In genomic region chr4:15963001-15963451, GRCh38 we compare ENCODE assay signal across 8 cellular contexts. TPM values are rescaled to one million over a fixed set of nuclear protein-coding genes. Genes with fewer than 3 reads are reported as not detected.
A peak's percentile ranks its signal among the peaks of the same experiment; 100 is the strongest.
DNase-seq lines count a peak whose midpoint lies in the region; ATAC-seq and TF ChIP-seq lines count a peak whose summit lies in the region.

Gene FGFBP2 (minus strand): TSS chr4:15963175. CDS start chr4:15963129, 46 bp downstream.

- peaks cover 3% of the 10 kb centered on the region for H3K9me3 ChIP-seq in T-helper 17 cell (ENCODE audit: control insufficient read depth, low read length, poor library complexity, severe bottlenecking)
- no peaks in the 10 kb centered on the region for H3K9me3 ChIP-seq in lower lobe of right lung

- ATAC-seq in GM18858 (IDR thresholded peaks at IDR 0.05; ENCODE audit: unreplicated experiment) (peak; percentile 29), T-helper 17 cell (peak; percentile 50), lower lobe of right lung (peak; percentile 76), HG03139 (IDR thresholded peaks at IDR 0.05; ENCODE audit: unreplicated experiment) (no peak)

- no peak within 1 kb of the TSS for H3K4me3 ChIP-seq in lower lobe of right lung

- H3K27ac ChIP-seq in lower lobe of right lung: no peak within 1 kb of the TSS

- H3K4me3 Mint-ChIP-seq in T-helper 17 cell (no peak within 1 kb of the TSS), brain (no peak within 1 kb of the TSS)

- H3K27ac Mint-ChIP-seq in T-helper 17 cell (no peak within 1 kb of the TSS), brain (peak within 1 kb of the TSS in 1 of 5 experiments; percentile 66)

- H3K27me3 ChIP-seq in lower lobe of right lung (ENCODE audit: low read depth): no peaks in the 10 kb centered on the region

- TF ChIP-seq CTCF in brain (conservative IDR thresholded peaks at IDR 0.05) (peak; percentile 35 to 64), lower lobe of right lung (IDR thresholded peaks at IDR 0.05) (peak; percentile 41)

- H3K4me1 ChIP-seq in lower lobe of right lung: no peaks in the 10 kb centered on the region

- peaks cover 38% of the 10 kb centered on the region for H3K27me3 Mint-ChIP-seq in T-helper 17 cell
- peaks cover 3% of the 10 kb centered on the region for H3K27me3 Mint-ChIP-seq in brain

- H3K4me1 Mint-ChIP-seq in T-helper 17 cell (no peaks in the 10 kb centered on the region), brain (peaks cover 7% of the 10 kb centered on the region)

- peaks cover 2% of the 10 kb centered on the region for H3K36me3 Mint-ChIP-seq in T-helper 17 cell (ENCODE audit: low read depth)
- peaks cover 11% of the 10 kb centered on the region for H3K36me3 Mint-ChIP-seq in brain

- no peaks in the 10 kb centered on the region for H3K36me3 ChIP-seq in lower lobe of right lung

- H3K9me3 Mint-ChIP-seq in brain: peaks cover 0 to 9% (median 5%) of the 10 kb centered on the region in 5 experiments

- intact Hi-C loops in lower lobe of right lung (cut with DNase I): no loop called here

- DNase-seq in AG20443 (ENCODE audit: low spot score): peak; percentile 74
- peak; percentile 47 for DNase-seq in HPDE6-E6E7 (ENCODE audit: extremely low spot score)
- no peak for DNase-seq in T-helper 17 cell
- DNase-seq in lower lobe of right lung: peak; percentile 59
- peak; percentile 36 for DNase-seq in stimulated activated CD8-positive, alpha-beta memory T cell treated with anti-CD3 and anti-CD28 coated beads, Interleukin-7, amount 100 ng/mL, for 24 hours (ENCODE audit: low read depth)

RNA-seq across cellular contexts. Expression of gene FGFBP2, which starts in this region (rescaled TPM):
- total RNA-seq in T-helper 17 cell: under 1 TPM in 1 of 2 donors, not detected in 1; 0.50 TPM
- polyA plus RNA-seq in brain (ENCODE audit: insufficient read depth, low read depth, low replicate concordance): 0.78 TPM
- total RNA-seq in lower lobe of right lung: 5.1 TPM

Comparison
In these comparisons a context has a peak if more than half of its experiments do, and no peak if none do; other contexts are left out.
1. Peak in ATAC-seq in T-helper 17 cell; RNA of the gene not detected or under 1 TPM.
2. DNase-seq: peak in AG20443 (single experiment), HPDE6-E6E7 (single experiment), lower lobe of right lung (single experiment) and stimulated activated CD8-positive, alpha-beta memory T cell treated with anti-CD3 and anti-CD28 coated beads, Interleukin-7, amount 100 ng/mL, for 24 hours (single experiment); none in T-helper 17 cell (0 of 3).